In genomic region chr1:171699526-171699925, GRCh38 we compare ENCODE assay signal across 31 cellular contexts. TPM values are rescaled to one million over a fixed set of nuclear protein-coding genes. Genes with fewer than 3 reads are reported as not detected.
"Had no signal": no experiment of that assay in that cellular context is flagged by ENCODE, and none has a peak within 500 bp of the region (broad histone marks: within the 10 kb centered on the region; RNA-seq: fewer than 3 reads in every experiment).

No MANE protein-coding gene starts in this region.

- H3K4me1 ChIP-seq: heart right ventricle, left lung, psoas muscle, tibial nerve had no signal

- DNase-seq: activated CD4-positive, alpha-beta T cell treated with anti-CD3 and anti-CD28 coated beads for 4 hours; activated CD4-positive, alpha-beta T cell treated with anti-CD3 and anti-CD28 coated beads, Interleukin-2, amount 50 U/mL, for 48 hours; activated CD4-positive, CD25-positive, alpha-beta regulatory T cell; activated effector memory CD4-positive, alpha-beta T cell treated with anti-CD3 and anti-CD28 coated beads, Interleukin-2, amount 50 U/mL, for 16 hours; activated naive CD4-positive, alpha-beta T cell treated with anti-CD3 and anti-CD28 coated beads, Interleukin-2, amount 50 U/mL, for 16 hours; activated naive CD8-positive, alpha-beta T cell treated with anti-CD3 and anti-CD28 coated beads, Interleukin-2, amount 50 U/mL, for 24 hours; activated T-cell treated with anti-CD3 and anti-CD28 coated beads, Interleukin-2, amount 50 U/mL, for 72 hours; effector CD4-positive, alpha-beta T cell; erythroblast; foreskin fibroblast; heart right ventricle; left lung; ovary; psoas muscle; right cardiac atrium; stimulated activated CD4-positive, alpha-beta T cell treated with anti-CD3 and anti-CD28 coated beads, Interleukin-2, amount 100 ng/mL, for 24 hours; stimulated activated naive CD8-positive, alpha-beta T cell treated with anti-CD3 and anti-CD28 coated beads, Interleukin-15, amount 100 ng/mL, for 72 hours; T-helper 1 cell; T-helper 9 cell had no signal

- H3K27ac ChIP-seq: heart right ventricle, left lung, ovary, psoas muscle, skin epidermis, tibial nerve had no signal

- H3K4me1 Mint-ChIP-seq: activated naive CD8-positive, alpha-beta T cell treated with anti-CD3 and anti-CD28 coated beads, Interleukin-2, amount 50 U/mL, for 24 hours; stimulated activated effector memory CD8-positive, alpha-beta T cell treated with anti-CD3 and anti-CD28 coated beads, Interleukin-12 subunit alpha, Interleukin-12 subunit beta, amount 100 ng/mL, for 72 hours; stimulated activated naive CD8-positive, alpha-beta T cell treated with anti-CD3 and anti-CD28 coated beads, Interleukin-15, amount 100 ng/mL, for 72 hours had no signal

- H3K27me3 ChIP-seq: heart right ventricle, left lung, ovary, tibial nerve had no signal

- ATAC-seq: activated naive CD8-positive, alpha-beta T cell treated with anti-CD3 and anti-CD28 coated beads, Interleukin-2, amount 50 U/mL, for 24 hours; activated T-cell treated with anti-CD3 and anti-CD28 coated beads, Interleukin-2, amount 50 U/mL, for 72 hours; heart right ventricle; left lung; psoas muscle; right cardiac atrium; stimulated activated effector memory CD8-positive, alpha-beta T cell treated with anti-CD3 and anti-CD28 coated beads, Interleukin-12 subunit alpha, Interleukin-12 subunit beta, amount 100 ng/mL, for 72 hours; stimulated activated naive CD8-positive, alpha-beta T cell treated with anti-CD3 and anti-CD28 coated beads, Interleukin-15, amount 100 ng/mL, for 72 hours had no signal

- H3K27me3 Mint-ChIP-seq: activated naive CD8-positive, alpha-beta T cell treated with anti-CD3 and anti-CD28 coated beads, Interleukin-2, amount 50 U/mL, for 24 hours; dendritic cell treated with granulocyte-macrophage colony-stimulating factor and Interleukin-4, amounts not matched to agents 40 ng/mL and 50 ng/mL, for 4 days; stimulated activated naive CD8-positive, alpha-beta T cell treated with anti-CD3 and anti-CD28 coated beads, Interleukin-15, amount 100 ng/mL, for 72 hours had no signal

- H3K27ac Mint-ChIP-seq: activated naive CD8-positive, alpha-beta T cell treated with anti-CD3 and anti-CD28 coated beads, Interleukin-2, amount 50 U/mL, for 24 hours; activated T-cell treated with anti-CD3 and anti-CD28 coated beads, Interleukin-2, amount 50 U/mL, for 72 hours; dendritic cell treated with granulocyte-macrophage colony-stimulating factor and Interleukin-4, amounts not matched to agents 40 ng/mL and 50 ng/mL, for 4 days; stimulated activated effector memory CD8-positive, alpha-beta T cell treated with anti-CD3 and anti-CD28 coated beads, Interleukin-12 subunit alpha, Interleukin-12 subunit beta, amount 100 ng/mL, for 72 hours; stimulated activated naive CD8-positive, alpha-beta T cell treated with anti-CD3 and anti-CD28 coated beads, Interleukin-15, amount 100 ng/mL, for 72 hours had no signal

- H3K4me3 Mint-ChIP-seq: activated naive CD8-positive, alpha-beta T cell treated with anti-CD3 and anti-CD28 coated beads, Interleukin-2, amount 50 U/mL, for 24 hours; activated T-cell treated with anti-CD3 and anti-CD28 coated beads, Interleukin-2, amount 50 U/mL, for 72 hours; brain; dendritic cell treated with granulocyte-macrophage colony-stimulating factor and Interleukin-4, amounts not matched to agents 40 ng/mL and 50 ng/mL, for 4 days; stimulated activated effector memory CD8-positive, alpha-beta T cell treated with anti-CD3 and anti-CD28 coated beads, Interleukin-12 subunit alpha, Interleukin-12 subunit beta, amount 100 ng/mL, for 72 hours; stimulated activated naive CD8-positive, alpha-beta T cell treated with anti-CD3 and anti-CD28 coated beads, Interleukin-15, amount 100 ng/mL, for 72 hours had no signal

- FAIRE-seq: keratinocyte, urothelium cell line had no signal

- H3K4me3 ChIP-seq: heart right ventricle, left lung, ovary, psoas muscle, skin epidermis, tibial nerve had no signal

- H3K9me3 ChIP-seq: ovary, psoas muscle had no signal

- H3K36me3 ChIP-seq: ovary had no signal

RNA-seq across cellular contexts. Expression of gene MYOC, which starts 47.0 kb away (rescaled TPM):
- total RNA-seq: activated T-cell treated with anti-CD3 and anti-CD28 coated beads, Interleukin-2, amount 50 U/mL, for 72 hours; chondrocyte; lung microvascular endothelial cell; mononuclear cell; myocyte had no signal
- polyA plus RNA-seq: keratinocyte, neural cell had no signal
